Comparison of ENCODE assay signal across 23 cellular contexts in the genomic region with DNA sequence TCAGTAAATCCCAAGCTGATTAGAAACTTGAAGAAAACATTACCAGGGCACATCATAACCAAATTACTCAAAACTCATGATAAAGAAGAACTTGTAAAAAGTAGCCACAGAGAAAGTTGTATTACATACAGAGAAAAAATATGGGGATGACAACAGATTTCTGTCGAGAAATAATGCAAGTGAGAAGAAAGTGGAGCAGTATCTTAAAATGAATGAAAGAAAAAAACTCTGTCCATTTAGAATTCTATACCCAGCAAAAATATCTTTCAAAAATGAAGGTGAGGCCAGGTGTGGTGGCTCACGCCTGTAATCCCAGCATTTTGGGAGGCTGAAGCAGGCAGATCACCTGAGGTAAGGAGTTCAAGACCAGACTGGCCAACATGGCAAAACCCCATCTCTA.
A peak's percentile ranks its signal among the peaks of the same experiment; 100 is the strongest.
DNase-seq lines count a peak whose midpoint lies in the region; ATAC-seq, FAIRE-seq and TF ChIP-seq lines count a peak whose summit lies in the region.
"Had no signal": no experiment of that assay in that cellular context is flagged by ENCODE, and none has a peak within 500 bp of the region (broad histone marks: within the 10 kb centered on the region; RNA-seq: fewer than 3 reads in every experiment).

No MANE protein-coding gene starts in this region.

- no peaks in the 10 kb centered on the region for H3K4me1 ChIP-seq in HEK293 (ENCODE audit: control insufficient read depth, insufficient read depth, low read length)
- H3K4me1 ChIP-seq in K562 (replicated peaks in 1 of 2; ENCODE audit: control insufficient read depth in 2 of 2, insufficient read depth in 2 of 2, low read length in 2 of 2) = no peaks in the 10 kb centered on the region; a peak in 1 of 5 replicates
- H3K4me1 ChIP-seq in mucosa of descending colon (ENCODE audit: low read depth) = no peaks in the 10 kb centered on the region

- DNase-seq in NCI-H2196 (lab: John Stamatoyannopoulos, UW; ENCODE audit: unreplicated experiment) (peak; percentile 5), NCI-H2196 treated with DMSO at 0.1 percent for 48 hours (lab: John Stamatoyannopoulos, UW; ENCODE audit: unreplicated experiment) (no peak), K562 (ENCODE audit: extremely low read depth in 1 of 4, low spot score in 3 of 4) (no peak), fibroblast of peridontal ligament (ENCODE audit: extremely low read depth) (peak; percentile 3), GM20000 (ENCODE audit: low spot score) (no peak), mucosa of descending colon (no peak)
- no peak for DNase-seq in activated naive CD4-positive, alpha-beta T cell treated with anti-CD3 and anti-CD28 coated beads, Interleukin-2, amount 10 ng/mL, durations not matched to agents 7 days and 5 days
- DNase-seq: C1 segment of cervical spinal cord; Calu3; CD4-positive, alpha-beta memory T cell; COR-L47; DMS53; DMS79 treated with DMSO at 0.1 percent for 48 hours; GF-D8; H9; HFFc6 had no signal

- CTCF ChIA-PET in HEK293 (lab: Yijun Ruan, JAX) = interaction anchor here (0.6 to 1.7 kb wide), 3 partner anchors 25 to 50 kb away, joined by 3 read pairs; no protein-coding TSS in a partner anchor
- CTCF ChIA-PET in K562 (lab: Yijun Ruan, JAX; ENCODE audit: low intra/inter-chr PET ratio) = no interaction called here
- CTCF ChIA-PET in activated naive CD4-positive, alpha-beta T cell treated with anti-CD3 and anti-CD28 coated beads, Interleukin-2, amount 10 ng/mL, durations not matched to agents 7 days and 5 days (lab: Charles Lee) = no interaction called here

- no TSS peak for BruUV-seq in K562 (replicated peaks; lab: Mats Ljungman, UMichigan)

- no peak overlapping the region for H3K27ac Mint-ChIP-seq in activated naive CD4-positive, alpha-beta T cell treated with anti-CD3 and anti-CD28 coated beads, Interleukin-2, amount 10 ng/mL, durations not matched to agents 7 days and 5 days
- H3K27ac Mint-ChIP-seq: CD4-positive, alpha-beta memory T cell; GM23338; H9; HFFc6 had no signal

- no peaks in the 10 kb centered on the region for H3K4me1 Mint-ChIP-seq in activated naive CD4-positive, alpha-beta T cell treated with anti-CD3 and anti-CD28 coated beads, Interleukin-2, amount 10 ng/mL, durations not matched to agents 7 days and 5 days

- H3K27ac ChIP-seq in HEK293 (ENCODE audit: extremely low read depth, low read depth, low read length) = no peak overlapping the region
- H3K27ac ChIP-seq in K562 (ENCODE audit: extremely low read depth, low read depth, low read length) = no peak overlapping the region
- H3K27ac ChIP-seq: 22Rv1 had no signal

- peaks cover 28% of the 10 kb centered on the region for H3K36me3 Mint-ChIP-seq in activated naive CD4-positive, alpha-beta T cell treated with anti-CD3 and anti-CD28 coated beads, Interleukin-2, amount 10 ng/mL, durations not matched to agents 7 days and 5 days

- no peak overlapping the region for H2AFZ ChIP-seq in K562 (ENCODE audit: low read depth, low read length)
- H2AFZ ChIP-seq: GM23338 had no signal

- H3K9me3 ChIP-seq in HEK293 (ENCODE audit: control insufficient read depth, insufficient read depth, low read depth, low read length) (no peaks in the 10 kb centered on the region), K562 (replicated peaks; ENCODE audit: control insufficient read depth, insufficient read depth, low read depth, low read length) (peaks cover 5% of the 10 kb centered on the region; the same call in 1 of the 2 replicates), mucosa of descending colon (peaks cover 13% of the 10 kb centered on the region)

- in situ Hi-C loops in K562 (cut with MboI) = no loop called here

- no peaks in the 10 kb centered on the region for H4K20me1 ChIP-seq in K562 (replicated peaks; ENCODE audit: control insufficient read depth, insufficient read depth, low read length)

- 95% methylated on average over 2 of the region's 2 CpGs for WGBS in K562 (ENCODE audit: insufficient coverage, low coverage, missing lambda C conversion rate)

- no peak for TF ChIP-seq EP300 in K562 (IDR thresholded peaks at IDR 0.05; ENCODE audit: low read length)

- H3K27me3 ChIP-seq in K562 (ENCODE audit: control insufficient read depth in 2 of 2, insufficient read depth in 2 of 2, low read length in 2 of 2) = no peaks in the 10 kb centered on the region

- H3K4me3 ChIP-seq in HEK293 (ENCODE audit: low read depth, low read length) (no peak overlapping the region), K562 (no peak overlapping the region), mucosa of descending colon (no peak overlapping the region)
- H3K4me3 ChIP-seq: GM23338 had no signal

- H3K36me3 ChIP-seq in HEK293 (ENCODE audit: control insufficient read depth in 2 of 2, insufficient read depth in 1 of 2, low read length in 2 of 2) (peaks cover 0 to 7% of the 10 kb centered on the region in 2 experiments; a peak in 1 of 3 replicates), K562 (ENCODE audit: control insufficient read depth, insufficient read depth, low read length) (peaks cover 7% of the 10 kb centered on the region; the same call in 2 of the 3 replicates), mucosa of descending colon (ENCODE audit: low read depth) (no peaks in the 10 kb centered on the region)

- H3K4me2 ChIP-seq in K562 (ENCODE audit: insufficient read depth, low read length) = no peak overlapping the region
- H3K4me2 ChIP-seq: GM23338 had no signal

- POLR2A ChIA-PET in HEK293 (lab: Yijun Ruan, JAX) (no interaction called here), K562 (lab: Yijun Ruan, JAX) (no interaction called here)

- H3K79me2 ChIP-seq in K562 (ENCODE audit: control insufficient read depth, insufficient read depth, low read length) = no peaks in the 10 kb centered on the region

- intact Hi-C loops in K562 (cut with micrococcal nuclease) = no loop called here
- intact Hi-C loops in mucosa of descending colon (cut with DNase I, micrococcal nuclease) = no loop called here

- ATAC-seq in K562 (no peak), mucosa of descending colon (no peak)
- ATAC-seq: GM23338, HCT116 had no signal

- H3K9me1 ChIP-seq in K562 (ENCODE audit: control insufficient read depth, insufficient read depth, low read length) = no peaks in the 10 kb centered on the region

- H3K9me3 Mint-ChIP-seq in activated naive CD4-positive, alpha-beta T cell treated with anti-CD3 and anti-CD28 coated beads, Interleukin-2, amount 10 ng/mL, durations not matched to agents 7 days and 5 days = peaks cover 15% of the 10 kb centered on the region

- no peak for TF ChIP-seq POLR2A in K562 (conservative IDR thresholded peaks at IDR 0.05)

- TF ChIP-seq CTCF in HEK293 (tag by site-specific recombination; IDR thresholded peaks at IDR 0.05) (no peak), K562 (IDR thresholded peaks at IDR 0.05 in 2 of 3, conservative IDR thresholded peaks at IDR 0.05 in 1 of 3; ENCODE audit: insufficient read depth in 2 of 3, low read depth in 1 of 3, low read length in 3 of 3) (no peak), GM20000 (IDR thresholded peaks at IDR 0.05; ENCODE audit: extremely low read depth, missing control alignments) (no peak), mucosa of descending colon (IDR thresholded peaks at IDR 0.05) (no peak)

- no peak overlapping the region for H3K9ac ChIP-seq in K562 (ENCODE audit: insufficient read depth in 1 of 2, low read depth in 2 of 2, low read length in 2 of 2)

- H3K4me3 Mint-ChIP-seq in activated naive CD4-positive, alpha-beta T cell treated with anti-CD3 and anti-CD28 coated beads, Interleukin-2, amount 10 ng/mL, durations not matched to agents 7 days and 5 days = no peak overlapping the region
- H3K4me3 Mint-ChIP-seq: CD4-positive, alpha-beta memory T cell; GM23338; H9; HFFc6 had no signal

- no peak for TF ChIP-seq RAD21 in K562 (CRISPR knock-in tag; conservative IDR thresholded peaks at IDR 0.05 in 1 of 2, IDR thresholded peaks at IDR 0.05 in 1 of 2)

- no peak for FAIRE-seq in K562 (lab: Jason Lieb, UNC)
- FAIRE-seq: A204.1, GM12892, GM19239 had no signal

- H3K27me3 Mint-ChIP-seq in activated naive CD4-positive, alpha-beta T cell treated with anti-CD3 and anti-CD28 coated beads, Interleukin-2, amount 10 ng/mL, durations not matched to agents 7 days and 5 days = no peaks in the 10 kb centered on the region
- H3K27me3 Mint-ChIP-seq: CD4-positive, alpha-beta memory T cell had no signal

TF ChIP-seq in HEK293, 187 proteins besides CTCF, POLR2A, EP300 and RAD21 (continues in another document):
- TF ChIP-seq ZBTB7A (tag by site-specific recombination; IDR thresholded peaks at IDR 0.05; ENCODE audit: low read depth) = no peak
- no peak for TF ChIP-seq ZNF664 (tag by site-specific recombination; IDR thresholded peaks at IDR 0.05)
- peak; percentile 69 for TF ChIP-seq SETDB1 (IDR thresholded peaks at IDR 0.05; ENCODE audit: insufficient read length, low read length)
- TF ChIP-seq HOXD13 (CRISPR knock-in tag; IDR thresholded peaks at IDR 0.05; ENCODE audit: borderline replicate concordance) = no peak

TF ChIP-seq in K562, 482 proteins besides CTCF, POLR2A, EP300 and RAD21 (continues in another document):
- 0 out of 2 replicates have a peak, but pooled peaks have one; percentile 26 for TF ChIP-seq CBX5 (IDR thresholded peaks at IDR 0.05; ENCODE audit: borderline replicate concordance, low read depth)
- TF ChIP-seq ATF2 (CRISPR knock-in tag; IDR thresholded peaks at IDR 0.05) = no peak
- TF ChIP-seq, protein P1, sequence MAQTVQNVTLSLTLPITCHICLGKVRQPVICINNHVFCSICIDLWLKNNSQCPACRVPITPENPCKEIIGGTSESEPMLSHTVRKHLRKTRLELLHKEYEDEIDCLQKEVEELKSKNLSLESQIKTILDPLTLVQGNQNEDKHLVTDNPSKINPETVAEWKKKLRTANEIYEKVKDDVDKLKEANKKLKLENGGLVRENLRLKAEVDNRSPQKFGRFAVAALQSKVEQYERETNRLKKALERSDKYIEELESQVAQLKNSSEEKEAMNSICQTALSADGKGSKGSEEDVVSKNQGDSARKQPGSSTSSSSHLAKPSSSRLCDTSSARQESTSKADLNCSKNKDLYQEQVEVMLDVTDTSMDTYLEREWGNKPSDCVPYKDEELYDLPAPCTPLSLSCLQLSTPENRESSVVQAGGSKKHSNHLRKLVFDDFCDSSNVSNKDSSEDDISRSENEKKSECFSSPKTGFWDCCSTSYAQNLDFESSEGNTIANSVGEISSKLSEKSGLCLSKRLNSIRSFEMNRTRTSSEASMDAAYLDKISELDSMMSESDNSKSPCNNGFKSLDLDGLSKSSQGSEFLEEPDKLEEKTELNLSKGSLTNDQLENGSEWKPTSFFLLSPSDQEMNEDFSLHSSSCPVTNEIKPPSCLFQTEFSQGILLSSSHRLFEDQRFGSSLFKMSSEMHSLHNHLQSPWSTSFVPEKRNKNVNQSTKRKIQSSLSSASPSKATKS (CRISPR knock-in tag; IDR thresholded peaks at IDR 0.05) = no peak

Comparison
In these comparisons a context has a peak if more than half of its experiments do, and no peak if none do; other contexts are left out.
1. DNase-seq: peak in NCI-H2196 (single experiment) and fibroblast of peridontal ligament (single experiment); none in NCI-H2196 treated with DMSO at 0.1 percent for 48 hours (single experiment), K562 (0 of 4), GM20000 (single experiment), activated naive CD4-positive, alpha-beta T cell treated with anti-CD3 and anti-CD28 coated beads, Interleukin-2, amount 10 ng/mL, durations not matched to agents 7 days and 5 days (single experiment) and mucosa of descending colon (0 of 3).